ENCODE assay signal across 11 cellular contexts in genomic region chr21:24955275-24955961, GRCh38.
A peak's percentile ranks its signal among the peaks of the same experiment; 100 is the strongest.
DNase-seq lines count a peak whose midpoint lies in the region; ATAC-seq lines count a peak whose summit lies in the region.
"Had no signal": no experiment of that assay in that cellular context is flagged by ENCODE, and none has a peak within 500 bp of the region (broad histone marks: within the 10 kb centered on the region; RNA-seq: fewer than 3 reads in every experiment).

No MANE protein-coding gene starts in this region.

- intact Hi-C loops in posterior cingulate gyrus (cut with DNase I): no loop called here

- peak; percentile 96 for ATAC-seq in GM18499 (IDR thresholded peaks at IDR 0.05; ENCODE audit: insufficient read depth, unreplicated experiment)
- ATAC-seq in GM19372 (IDR thresholded peaks at IDR 0.05; ENCODE audit: low read depth, unreplicated experiment): peak; percentile 95
- peak; percentile 97 for ATAC-seq in HG02870 (IDR thresholded peaks at IDR 0.05; ENCODE audit: unreplicated experiment)
- ATAC-seq in HG03575 (IDR thresholded peaks at IDR 0.05; ENCODE audit: extremely low read depth, insufficient number of reproducible peaks, low FRiP score, unreplicated experiment): peak; percentile 91

- no peak for DNase-seq in DMS153 (lab: John Stamatoyannopoulos, UW)
- DNase-seq in cerebellar cortex (ENCODE audit: low spot score): no peak
- no peak for DNase-seq in activated CD4-positive, alpha-beta T cell treated with anti-CD3 and anti-CD28 coated beads for 1 hour
- DNase-seq in posterior cingulate gyrus: no peak
- DNase-seq: adrenal gland; CD4-positive, CD25-positive, alpha-beta regulatory T cell; upper lobe of left lung had no signal
